14 cellular contexts compared by ENCODE assay signal in the genomic region with DNA sequence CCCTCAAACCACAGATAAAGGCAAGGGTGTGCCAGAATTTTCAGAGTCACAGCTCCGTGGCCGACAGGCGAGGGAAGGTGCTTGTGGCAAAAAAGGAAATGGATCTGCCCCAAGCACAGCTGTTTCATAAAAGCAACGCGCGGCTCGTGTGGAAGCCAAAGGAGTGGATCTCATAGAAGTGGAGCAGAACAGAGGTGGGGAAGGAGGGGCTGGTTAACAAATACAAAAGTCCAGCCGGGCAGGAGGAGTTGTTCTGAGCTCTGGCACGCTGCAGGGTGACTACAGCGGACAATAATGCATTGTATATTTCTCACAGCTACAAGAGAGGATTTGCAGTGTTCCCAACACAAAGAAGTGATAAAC.
A peak's percentile ranks its signal among the peaks of the same experiment; 100 is the strongest.
DNase-seq lines count a peak whose midpoint lies in the region; ATAC-seq and TF ChIP-seq lines count a peak whose summit lies in the region.
"Had no signal": no experiment of that assay in that cellular context is flagged by ENCODE, and none has a peak within 500 bp of the region (broad histone marks: within the 10 kb centered on the region; RNA-seq: fewer than 3 reads in every experiment).

No MANE protein-coding gene starts in this region.

- no peaks in the 10 kb centered on the region for H3F3A ChIP-seq in smooth muscle cell (ENCODE audit: low read depth)

- no peak overlapping the region for H3K9ac ChIP-seq in adipocyte (ENCODE audit: low read length)
- no peak overlapping the region for H3K9ac ChIP-seq in smooth muscle cell (ENCODE audit: low read depth)

- 13% methylated on average over 10 of the region's 10 CpGs for WGBS in prostate gland
- WGBS in smooth muscle cell (ENCODE audit: low lambda C conversion rate): 92% methylated on average over 10 of the region's 10 CpGs

- H3K4me2 ChIP-seq in smooth muscle cell: no peak overlapping the region

- no peak overlapping the region for H3K27ac ChIP-seq in prostate gland
- no peak overlapping the region for H3K27ac ChIP-seq in smooth muscle cell (ENCODE audit: low read depth)
- H3K27ac ChIP-seq: gastrocnemius medialis had no signal

- DNase-seq in AG20443 (ENCODE audit: low spot score) (peak; percentile 41), adipocyte (ENCODE audit: low read depth) (peak; percentile 29), inferior parietal cortex (ENCODE audit: extremely low spot score) (peak; percentile 24), prostate gland (ENCODE audit: low spot score) (peak; percentile 33), posterior vena cava (ENCODE audit: low spot score) (no peak), smooth muscle cell (lab: John Stamatoyannopoulos, UW; ENCODE audit: unreplicated experiment) (no peak), T-helper 9 cell (no peak)
- DNase-seq: ACHN; activated gamma-delta T cell treated with Interleukin-2 at 50 U/mL for 16 hours; gastrocnemius medialis; NCI-H1105; stimulated activated CD4-positive, alpha-beta T cell treated with anti-CD3 and anti-CD28 coated beads, Interleukin-4, amount 100 ng/mL, for 4 hours had no signal

- no peaks in the 10 kb centered on the region for H3K79me2 ChIP-seq in smooth muscle cell (ENCODE audit: low read depth)

- no peak for TF ChIP-seq POLR2A in prostate gland (IDR thresholded peaks at IDR 0.05)

- H3K36me3 ChIP-seq in adipocyte (ENCODE audit: control insufficient read depth, insufficient read depth, low read length, severe bottlenecking) (no peaks in the 10 kb centered on the region), prostate gland (no peaks in the 10 kb centered on the region), smooth muscle cell (ENCODE audit: low read depth) (no peaks in the 10 kb centered on the region)
- H3K36me3 ChIP-seq: gastrocnemius medialis had no signal

- TF ChIP-seq CTCF in prostate gland (IDR thresholded peaks at IDR 0.05) (no peak), smooth muscle cell (IDR thresholded peaks at IDR 0.05; ENCODE audit: borderline replicate concordance, insufficient read depth, poor library complexity, severe bottlenecking) (no peak)

- intact Hi-C loops in prostate gland (cut with DNase I) (no loop called here), posterior vena cava (cut with DNase I) (no loop called here)

- H3K4me3 ChIP-seq in adipocyte (ENCODE audit: low read length) (no peak overlapping the region), prostate gland (no peak overlapping the region), smooth muscle cell (no peak overlapping the region)
- H3K4me3 ChIP-seq: gastrocnemius medialis had no signal

- ATAC-seq in HG03457 (IDR thresholded peaks at IDR 0.05; ENCODE audit: unreplicated experiment): no peak
- ATAC-seq: gastrocnemius medialis, right cardiac atrium had no signal

- H3K9me3 ChIP-seq in adipocyte (ENCODE audit: control insufficient read depth, low read length) (no peaks in the 10 kb centered on the region), prostate gland (no peaks in the 10 kb centered on the region), smooth muscle cell (replicated peaks; ENCODE audit: low read depth) (no peaks in the 10 kb centered on the region)
- H3K9me3 ChIP-seq: gastrocnemius medialis had no signal

- H2AFZ ChIP-seq in smooth muscle cell (ENCODE audit: low read depth): no peak overlapping the region

- H4K20me1 ChIP-seq in smooth muscle cell (ENCODE audit: low read depth): no peaks in the 10 kb centered on the region

- H3K4me1 ChIP-seq in adipocyte (ENCODE audit: control insufficient read depth, insufficient read depth, low read length) (no peaks in the 10 kb centered on the region), prostate gland (replicated peaks) (peaks cover 4% of the 10 kb centered on the region), smooth muscle cell (ENCODE audit: low read depth) (peaks cover 5% of the 10 kb centered on the region)
- H3K4me1 ChIP-seq: gastrocnemius medialis had no signal

- peaks cover 52% of the 10 kb centered on the region for H3K27me3 ChIP-seq in adipocyte (replicated peaks; ENCODE audit: control insufficient read depth, insufficient read depth, low read length)
- H3K27me3 ChIP-seq in prostate gland (replicated peaks; ENCODE audit: insufficient read depth): no peaks in the 10 kb centered on the region
- H3K27me3 ChIP-seq in smooth muscle cell (ENCODE audit: low read depth): no peaks in the 10 kb centered on the region
- H3K27me3 ChIP-seq: gastrocnemius medialis had no signal

Comparison
In these comparisons a context has a peak if more than half of its experiments do, and no peak if none do; other contexts are left out.
1. DNase-seq: peak in AG20443 (single experiment), adipocyte (single experiment), inferior parietal cortex (single experiment) and prostate gland (single experiment); none in posterior vena cava (single experiment), smooth muscle cell (single experiment) and T-helper 9 cell (single experiment).